In genomic region chr5:179804599-179804947, GRCh38 we compare ENCODE assay signal across 9 cellular contexts. TPM values are rescaled to one million over a fixed set of nuclear protein-coding genes. Genes with fewer than 3 reads are reported as not detected.
DNase-seq lines count a peak whose midpoint lies in the region; ATAC-seq and TF ChIP-seq lines count a peak whose summit lies in the region.
"Had no signal": no experiment of that assay in that cellular context is flagged by ENCODE, and none has a peak within 500 bp of the region (broad histone marks: within the 10 kb centered on the region; RNA-seq: fewer than 3 reads in every experiment).

No MANE protein-coding gene starts in this region.

- in situ Hi-C loops in HAP-1 (cut with MboI; ENCODE audit: low sequenced_read_pairs), result no loop called here

- peaks cover 25% of the 10 kb centered on the region for H3K36me3 ChIP-seq in HAP-1 (replicated peaks)
- peaks cover 5 to 12% (median 6%) of the 10 kb centered on the region in 3 donors for H3K36me3 ChIP-seq in skeletal muscle tissue (ENCODE audit: control insufficient read depth in 3 of 3, insufficient read depth in 3 of 3, low read length in 3 of 3)

- H3K36me3 Mint-ChIP-seq in WTC11, result peaks cover 6% of the 10 kb centered on the region

- H3K4me3 ChIP-seq in HAP-1, result peak overlapping the region; percentile 75
- peak overlapping the region; percentile 64 to 75 for H3K4me3 ChIP-seq in foreskin fibroblast (ENCODE audit: low read depth in 1 of 2, low read length in 2 of 2)
- peak overlapping the region; percentile 62 to 79 (median 75) for H3K4me3 ChIP-seq in skeletal muscle tissue (ENCODE audit: low read length in 3 of 3)

- TF ChIP-seq CTCF in WTC11 (IDR thresholded peaks at IDR 0.05) (no peak), foreskin fibroblast (IDR thresholded peaks at IDR 0.05; ENCODE audit: low read depth, low read length) (no peak)

- H3K27ac Mint-ChIP-seq in WTC11, result no peak overlapping the region

- H3K4me3 Mint-ChIP-seq in WTC11, result peak overlapping the region; percentile 77

- H3K9ac ChIP-seq in skeletal muscle tissue (ENCODE audit: low read depth in 1 of 3, low read length in 3 of 3), result peak overlapping the region; percentile 43 to 83 (median 76)

- no peaks in the 10 kb centered on the region for H3K9me3 ChIP-seq in HAP-1
- H3K9me3 ChIP-seq in skeletal muscle tissue (ENCODE audit: control insufficient read depth in 3 of 3, low read length in 3 of 3), result no peaks in the 10 kb centered on the region

- no peaks in the 10 kb centered on the region for H3K27me3 ChIP-seq in HAP-1 (ENCODE audit: low read depth)
- H3K27me3 ChIP-seq in skeletal muscle tissue (ENCODE audit: control insufficient read depth in 3 of 3, insufficient read depth in 3 of 3, low read length in 3 of 3), result no peaks in the 10 kb centered on the region

- no peaks in the 10 kb centered on the region for H3K9me3 Mint-ChIP-seq in WTC11

- CTCF ChIA-PET in WTC11 (lab: Charles Lee), result no interaction called here

- peaks cover 8% of the 10 kb centered on the region for H3K4me1 ChIP-seq in HAP-1
- peaks cover 17 to 39% (median 36%) of the 10 kb centered on the region in 3 donors for H3K4me1 ChIP-seq in skeletal muscle tissue (ENCODE audit: control insufficient read depth in 3 of 3, insufficient read depth in 3 of 3, low read length in 3 of 3)

- DNase-seq in HAP-1 (ENCODE audit: low spot score in 2 of 2) (no peak), WTC11 (ENCODE audit: low spot score) (no peak), foreskin fibroblast (no peak), NCI-H510A (lab: John Stamatoyannopoulos, UW) (no peak), GM19238 (ENCODE audit: insufficient read length, low spot score) (no peak)
- DNase-seq in activated CD4-positive, CD25-positive, alpha-beta regulatory T cell (lab: John Stamatoyannopoulos, UW), result no peak
- no peak for DNase-seq in activated CD4-positive, alpha-beta T cell treated with anti-CD3 and anti-CD28 coated beads for 48 hours
- DNase-seq: NCI-H187 had no signal

- POLR2A ChIA-PET in WTC11 (lab: Charles Lee), result no interaction called here

- no peak overlapping the region for H3K27ac ChIP-seq in skeletal muscle tissue (ENCODE audit: low read depth, low read length)

- no peak for ATAC-seq in WTC11

- H3K27me3 Mint-ChIP-seq in WTC11 (ENCODE audit: low read depth), result peaks cover 6% of the 10 kb centered on the region

- peaks cover 34% of the 10 kb centered on the region for H3K4me1 Mint-ChIP-seq in WTC11

TF ChIP-seq in WTC11, 78 proteins besides CTCF, POLR2A, EP300 and RAD21:
- TF ChIP-seq NR2C2 (CRISPR knock-in tag; IDR thresholded peaks at IDR 0.05) (no peak), ZNF263 (CRISPR knock-in tag; IDR thresholded peaks at IDR 0.05; ENCODE audit: low read depth) (no peak)

RNA-seq across cellular contexts. Expression of gene MGAT4B, which starts 2.1 kb away (rescaled TPM):
- total RNA-seq in WTC11 (2021) (127 to 151 TPM (median 135 TPM) in 3 replicates), skeletal muscle tissue (32.4 TPM)

RNA-seq across cellular contexts. Expression of gene LTC4S, which starts 10.8 kb away (rescaled TPM):
- 2.6 to 4.5 TPM (median 3.0 TPM) in 3 replicates for total RNA-seq in WTC11 (2021)
- total RNA-seq in skeletal muscle tissue, result 3.7 TPM

RNA-seq across cellular contexts. Expression of gene SQSTM1, which starts 16.1 kb away (rescaled TPM):
- total RNA-seq in WTC11 (2021), result 78.5 to 95.2 TPM (median 86.5 TPM) in 3 replicates
- total RNA-seq in skeletal muscle tissue, result 54.8 TPM

RNA-seq across cellular contexts. Expression of gene MRNIP, which starts 54.0 kb away (rescaled TPM):
- total RNA-seq in WTC11 (2021) (35.2 to 42.0 TPM (median 36.7 TPM) in 3 replicates), skeletal muscle tissue (21.4 TPM)
